In the genomic region with DNA sequence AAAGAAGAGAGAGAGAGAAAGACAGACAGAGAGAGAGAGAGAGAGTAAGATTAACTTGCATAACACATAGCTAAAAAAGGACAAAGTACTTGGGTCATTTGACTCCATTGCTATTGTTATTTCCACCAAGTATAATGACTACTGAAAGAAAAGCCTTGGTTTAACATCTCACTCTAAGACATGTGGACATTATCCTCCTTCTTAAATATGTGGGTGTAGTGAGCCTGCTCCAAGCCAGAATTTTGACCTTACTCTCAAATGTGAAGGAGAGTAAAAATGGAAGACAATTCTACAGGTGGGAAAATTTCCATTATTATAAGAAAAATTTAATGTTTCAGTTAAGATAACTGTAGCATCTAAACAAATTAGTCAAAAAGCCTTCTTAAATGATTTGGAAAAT, we compare ENCODE assay signal across 36 cellular contexts. TPM values are rescaled to one million over a fixed set of nuclear protein-coding genes. Genes with fewer than 3 reads are reported as not detected.
"Had no signal": no experiment of that assay in that cellular context is flagged by ENCODE, and none has a peak within 500 bp of the region (broad histone marks: within the 10 kb centered on the region; RNA-seq: fewer than 3 reads in every experiment).

No MANE protein-coding gene starts in this region.

- DNase-seq: activated CD4-positive, alpha-beta T cell treated with anti-CD3 and anti-CD28 coated beads, Interleukin-2, amount 10 ng/mL, durations not matched to agents 24 days and 14 days; activated CD4-positive, alpha-beta T cell treated with anti-CD3 and anti-CD28 coated beads, Interleukin-2, amount 50 U/mL, for 4 hours; activated CD4-positive, CD25-positive, alpha-beta regulatory T cell; activated CD8-positive, alpha-beta T cell treated with anti-CD3 and anti-CD28 coated beads for 36 hours; activated effector memory CD4-positive, alpha-beta T cell treated with anti-CD3 and anti-CD28 coated beads, Interleukin-2, amount 50 U/mL, for 16 hours; activated naive CD4-positive, alpha-beta T cell; activated naive CD4-positive, alpha-beta T cell treated with anti-CD3 and anti-CD28 coated beads, Interleukin-2, amount 50 U/mL, for 16 hours; activated naive CD8-positive, alpha-beta T cell treated with anti-CD3 and anti-CD28 coated beads for 36 hours; activated T-cell treated with anti-CD3 and anti-CD28 coated beads, Interleukin-2, amount 50 U/mL, for 1 hour; activated T-cell treated with anti-CD3 and anti-CD28 coated beads, Interleukin-2, amount 50 U/mL, for 72 hours; amniotic stem cell; aorta; brain microvascular endothelial cell; central memory CD4-positive, alpha-beta T cell; NCI-H1105; NCI-H1436 treated with DMSO at 0.1 percent for 48 hours; NCI-H187; NCI-H2029 treated with DMSO at 0.1 percent for 48 hours; NCI-H226; NCI-H446 treated with DMSO at 0.1 percent for 48 hours; NCI-H524; NCI-H69; NCI-H82; PC-3; SIG-M5; T-cell; T-helper 2 cell; T-helper 9 cell had no signal

- H3K4me3 Mint-ChIP-seq: activated CD4-positive, alpha-beta T cell treated with anti-CD3 and anti-CD28 coated beads, Interleukin-2, amount 10 ng/mL, durations not matched to agents 24 days and 14 days; activated CD8-positive, alpha-beta T cell treated with anti-CD3 and anti-CD28 coated beads for 36 hours; activated naive CD8-positive, alpha-beta T cell treated with anti-CD3 and anti-CD28 coated beads for 36 hours; activated T-cell treated with anti-CD3 and anti-CD28 coated beads, Interleukin-2, amount 50 U/mL, for 72 hours; activated T-helper 17 cell treated with anti-CD3 and anti-CD28 coated beads, Interleukin-2, amount 50 U/mL, for 72 hours; T-cell had no signal

- H3K4me1 Mint-ChIP-seq: activated CD4-positive, alpha-beta T cell treated with anti-CD3 and anti-CD28 coated beads, Interleukin-2, amount 10 ng/mL, durations not matched to agents 24 days and 14 days; activated naive CD8-positive, alpha-beta T cell treated with anti-CD3 and anti-CD28 coated beads for 36 hours; activated T-helper 17 cell treated with anti-CD3 and anti-CD28 coated beads, Interleukin-2, amount 50 U/mL, for 72 hours; T-cell had no signal

- H3K36me3 ChIP-seq: brain microvascular endothelial cell had no signal

- H3K27me3 ChIP-seq: brain microvascular endothelial cell had no signal

- ATAC-seq: activated CD8-positive, alpha-beta T cell treated with anti-CD3 and anti-CD28 coated beads for 36 hours; activated T-cell treated with anti-CD3 and anti-CD28 coated beads, Interleukin-2, amount 50 U/mL, for 72 hours; activated T-helper 17 cell treated with anti-CD3 and anti-CD28 coated beads, Interleukin-2, amount 50 U/mL, for 72 hours; PC-3; Right ventricle myocardium inferior; SK-N-SH treated with all-trans-retinoic acid at 6 μM for 48 hours; T-cell had no signal

- H3K27ac ChIP-seq: brain microvascular endothelial cell, VCaP had no signal

- H3K27ac Mint-ChIP-seq: activated CD4-positive, alpha-beta T cell treated with anti-CD3 and anti-CD28 coated beads, Interleukin-2, amount 10 ng/mL, durations not matched to agents 24 days and 14 days; activated CD8-positive, alpha-beta T cell treated with anti-CD3 and anti-CD28 coated beads for 36 hours; activated naive CD8-positive, alpha-beta T cell treated with anti-CD3 and anti-CD28 coated beads for 36 hours; activated T-cell treated with anti-CD3 and anti-CD28 coated beads, Interleukin-2, amount 50 U/mL, for 72 hours; activated T-helper 17 cell treated with anti-CD3 and anti-CD28 coated beads, Interleukin-2, amount 50 U/mL, for 72 hours; T-cell had no signal

- H3K9me3 Mint-ChIP-seq: activated CD4-positive, alpha-beta T cell treated with anti-CD3 and anti-CD28 coated beads, Interleukin-2, amount 10 ng/mL, durations not matched to agents 24 days and 14 days; activated CD8-positive, alpha-beta T cell treated with anti-CD3 and anti-CD28 coated beads for 36 hours; activated T-helper 17 cell treated with anti-CD3 and anti-CD28 coated beads, Interleukin-2, amount 50 U/mL, for 72 hours had no signal

- H3K36me3 Mint-ChIP-seq: activated naive CD8-positive, alpha-beta T cell treated with anti-CD3 and anti-CD28 coated beads for 36 hours; T-cell had no signal

RNA-seq across cellular contexts. Expression of a gene that starts 8.5 kb away (rescaled TPM):
- total RNA-seq: activated CD4-positive, alpha-beta T cell treated with anti-CD3 and anti-CD28 coated beads, Interleukin-2, amount 10 ng/mL, durations not matched to agents 24 days and 14 days; activated CD8-positive, alpha-beta memory T cell treated with anti-CD3 and anti-CD28 coated beads for 36 hours; activated CD8-positive, alpha-beta T cell treated with anti-CD3 and anti-CD28 coated beads for 36 hours; activated naive CD8-positive, alpha-beta T cell treated with anti-CD3 and anti-CD28 coated beads for 36 hours; activated T-cell treated with anti-CD3 and anti-CD28 coated beads, Interleukin-2, amount 50 U/mL, for 72 hours; activated T-helper 17 cell treated with anti-CD3 and anti-CD28 coated beads, Interleukin-2, amount 50 U/mL, for 72 hours; aorta; chondrocyte; M059J; PC-3; Right ventricle myocardium inferior; T-cell had no signal
- polyA plus RNA-seq: aorta had no signal

RNA-seq across cellular contexts. Expression of a gene that starts 27.0 kb away (rescaled TPM):
- total RNA-seq: activated CD4-positive, alpha-beta T cell treated with anti-CD3 and anti-CD28 coated beads, Interleukin-2, amount 10 ng/mL, durations not matched to agents 24 days and 14 days; activated CD8-positive, alpha-beta memory T cell treated with anti-CD3 and anti-CD28 coated beads for 36 hours; activated CD8-positive, alpha-beta T cell treated with anti-CD3 and anti-CD28 coated beads for 36 hours; activated naive CD8-positive, alpha-beta T cell treated with anti-CD3 and anti-CD28 coated beads for 36 hours; activated T-cell treated with anti-CD3 and anti-CD28 coated beads, Interleukin-2, amount 50 U/mL, for 72 hours; activated T-helper 17 cell treated with anti-CD3 and anti-CD28 coated beads, Interleukin-2, amount 50 U/mL, for 72 hours; aorta; chondrocyte; M059J; PC-3; Right ventricle myocardium inferior; SK-MEL-5; T-cell had no signal
- polyA plus RNA-seq: aorta had no signal

RNA-seq across cellular contexts. Expression of a gene that starts 38.8 kb away (rescaled TPM):
- total RNA-seq: activated CD4-positive, alpha-beta T cell treated with anti-CD3 and anti-CD28 coated beads, Interleukin-2, amount 10 ng/mL, durations not matched to agents 24 days and 14 days; activated CD8-positive, alpha-beta memory T cell treated with anti-CD3 and anti-CD28 coated beads for 36 hours; activated CD8-positive, alpha-beta T cell treated with anti-CD3 and anti-CD28 coated beads for 36 hours; activated naive CD8-positive, alpha-beta T cell treated with anti-CD3 and anti-CD28 coated beads for 36 hours; activated T-cell treated with anti-CD3 and anti-CD28 coated beads, Interleukin-2, amount 50 U/mL, for 72 hours; activated T-helper 17 cell treated with anti-CD3 and anti-CD28 coated beads, Interleukin-2, amount 50 U/mL, for 72 hours; aorta; chondrocyte; M059J; PC-3; Right ventricle myocardium inferior; T-cell had no signal
- polyA plus RNA-seq: aorta had no signal
